Comparison of ENCODE assay signal across 2 cellular contexts in genomic region chr1:17273096-17273495, GRCh38.
TF ChIP-seq lines count a peak whose summit lies in the region.

No MANE protein-coding gene starts in this region.

TF ChIP-seq in A549, 52 proteins besides CTCF, POLR2A, EP300 and RAD21:
- no peak for TF ChIP-seq PBX3 (IDR thresholded peaks at IDR 0.05)
- TF ChIP-seq ZSCAN20 (CRISPR knock-in tag; IDR thresholded peaks at IDR 0.05), result no peak
- no peak for TF ChIP-seq JUN (IDR thresholded peaks at IDR 0.05)
- no peak for TF ChIP-seq NPAS2 (CRISPR knock-in tag; IDR thresholded peaks at IDR 0.05; ENCODE audit: borderline replicate concordance)
- TF ChIP-seq SREBF2 (IDR thresholded peaks at IDR 0.05), result no peak
- no peak for TF ChIP-seq KDM1A (IDR thresholded peaks at IDR 0.05; ENCODE audit: low read depth)
- TF ChIP-seq ELK1 (IDR thresholded peaks at IDR 0.05; ENCODE audit: low read depth, low read length), result no peak
- no peak for TF ChIP-seq FOSB (CRISPR knock-in tag; IDR thresholded peaks at IDR 0.05)
- no peak for TF ChIP-seq GATA3 (IDR thresholded peaks at IDR 0.05; ENCODE audit: borderline replicate concordance)
- no peak for TF ChIP-seq E2F6 (IDR thresholded peaks at IDR 0.05; ENCODE audit: borderline replicate concordance, low read depth)
- TF ChIP-seq TP53 (CRISPR knock-in tag; IDR thresholded peaks at IDR 0.05), result no peak

TF ChIP-seq in H1, 55 proteins besides CTCF, POLR2A, EP300 and RAD21:
- TF ChIP-seq KDM1A (IDR thresholded peaks at IDR 0.05; ENCODE audit: borderline replicate concordance, low read length) (no peak), EGR1 (IDR thresholded peaks at IDR 0.05; ENCODE audit: borderline replicate concordance, low read depth, low read length) (no peak), CREB1 (IDR thresholded peaks at IDR 0.05) (no peak), TAF1 (IDR thresholded peaks at IDR 0.05; ENCODE audit: low read depth, low read length) (no peak), ATF2 (IDR thresholded peaks at IDR 0.05; ENCODE audit: low read length) (no peak), SIX5 (IDR thresholded peaks at IDR 0.05; ENCODE audit: low read depth, low read length) (no peak), BCL11A (IDR thresholded peaks at IDR 0.05; ENCODE audit: low read depth in 2 of 2, low read length in 2 of 2) (no peak), KDM5A (IDR thresholded peaks at IDR 0.05; ENCODE audit: low read length) (no peak), RFX5 (IDR thresholded peaks at IDR 0.05; ENCODE audit: borderline replicate concordance, low read depth, low read length) (no peak), TBP (IDR thresholded peaks at IDR 0.05; ENCODE audit: low read depth, low read length) (no peak), CHD1 (IDR thresholded peaks at IDR 0.05; ENCODE audit: low read depth, low read length) (no peak), CTBP2 (IDR thresholded peaks at IDR 0.05; ENCODE audit: borderline replicate concordance, insufficient read depth, insufficient read length, low read length) (no peak), POLR2AphosphoS5 (IDR thresholded peaks at IDR 0.05; ENCODE audit: low read depth, low read length) (no peak), SRF (IDR thresholded peaks at IDR 0.05; ENCODE audit: low read depth, low read length) (no peak), RNF2 (IDR thresholded peaks at IDR 0.05; ENCODE audit: borderline replicate concordance, low read depth, low read length, missing control alignments, poor library complexity, severe bottlenecking) (no peak), SP1 (IDR thresholded peaks at IDR 0.05; ENCODE audit: low read depth, low read length) (no peak), SIN3A (conservative IDR thresholded peaks at IDR 0.05 in 1 of 2, IDR thresholded peaks at IDR 0.05 in 1 of 2; ENCODE audit: low read depth in 1 of 2, low read length in 2 of 2) (no peak)
